Comparison of ENCODE assay signal across 29 cellular contexts in the genomic region with DNA sequence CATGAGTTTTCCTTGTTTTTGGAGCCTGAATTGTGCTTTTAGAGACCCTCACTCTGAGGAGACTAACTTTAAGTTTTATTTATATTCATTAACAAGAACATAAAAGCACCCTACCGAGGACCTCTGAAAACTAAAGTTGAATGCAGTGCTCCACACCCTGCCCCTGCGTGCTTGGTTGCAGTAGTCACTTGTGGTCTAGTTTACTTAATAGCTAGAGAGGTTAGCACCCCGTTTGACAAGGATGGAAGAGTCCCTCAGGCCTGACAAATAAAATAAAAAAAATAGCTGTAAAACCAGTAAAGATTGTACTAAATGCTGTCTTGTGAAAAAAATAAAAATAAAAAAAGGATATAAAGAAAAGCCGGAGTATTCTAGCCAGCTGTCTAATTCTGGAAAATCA.
"Had no signal": no experiment of that assay in that cellular context is flagged by ENCODE, and none has a peak within 500 bp of the region (broad histone marks: within the 10 kb centered on the region; RNA-seq: fewer than 3 reads in every experiment).

No MANE protein-coding gene starts in this region.

- H3K27ac ChIP-seq: brain microvascular endothelial cell, KMS-11, WERI-Rb-1 had no signal

- H3K4me3 Mint-ChIP-seq: activated CD4-positive, alpha-beta memory T cell treated with anti-CD3 and anti-CD28 coated beads, Interleukin-2, amount 10 ng/mL, durations not matched to agents 7 days and 5 days; activated CD8-positive, alpha-beta memory T cell treated with anti-CD3 and anti-CD28 coated beads, Interleukin-2, amount 10 ng/mL, durations not matched to agents 7 days and 5 days; activated naive CD8-positive, alpha-beta T cell treated with anti-CD3 and anti-CD28 coated beads for 36 hours; activated T-cell treated with anti-CD3 and anti-CD28 coated beads, Interleukin-2, amount 50 U/mL, for 72 hours; activated T-helper 17 cell treated with anti-CD3 and anti-CD28 coated beads, Interleukin-2, amount 50 U/mL, for 72 hours had no signal

- DNase-seq: activated CD4-positive, alpha-beta memory T cell treated with anti-CD3 and anti-CD28 coated beads, Interleukin-2, amount 10 ng/mL, durations not matched to agents 7 days and 5 days; activated CD4-positive, alpha-beta T cell treated with anti-CD3 and anti-CD28 coated beads for 1 hour; activated CD4-positive, alpha-beta T cell treated with anti-CD3 and anti-CD28 coated beads for 48 hours; activated CD4-positive, CD25-positive, alpha-beta regulatory T cell; activated CD8-positive, alpha-beta memory T cell treated with anti-CD3 and anti-CD28 coated beads for 24 hours; activated CD8-positive, alpha-beta memory T cell treated with anti-CD3 and anti-CD28 coated beads, Interleukin-2, amount 10 ng/mL, durations not matched to agents 7 days and 5 days; activated effector memory CD4-positive, alpha-beta T cell treated with anti-CD3 and anti-CD28 coated beads, Interleukin-2, amount 50 U/mL, for 16 hours; activated naive CD4-positive, alpha-beta T cell; activated naive CD4-positive, alpha-beta T cell treated with anti-CD3 and anti-CD28 coated beads, Interleukin-2, amount 50 U/mL, for 16 hours; activated naive CD8-positive, alpha-beta T cell treated with anti-CD3 and anti-CD28 coated beads for 36 hours; activated T-cell treated with anti-CD3 and anti-CD28 coated beads, Interleukin-2, amount 50 U/mL, for 1 hour; activated T-cell treated with anti-CD3 and anti-CD28 coated beads, Interleukin-2, amount 50 U/mL, for 72 hours; amniotic stem cell; aorta; brain microvascular endothelial cell; central memory CD4-positive, alpha-beta T cell; NCI-H1105; NCI-H1417 treated with DMSO at 0.1 percent for 48 hours; NCI-H187 treated with DMSO at 0.1 percent for 48 hours; NCI-H2081; NCI-H345; NCI-H524 treated with DMSO at 0.1 percent for 48 hours; Right ventricle myocardium superior; SW 1271; T1000; WERI-Rb-1 had no signal

- H3K36me3 ChIP-seq: brain microvascular endothelial cell, WERI-Rb-1 had no signal

- H3K27ac Mint-ChIP-seq: activated CD4-positive, alpha-beta memory T cell treated with anti-CD3 and anti-CD28 coated beads, Interleukin-2, amount 10 ng/mL, durations not matched to agents 7 days and 5 days; activated CD8-positive, alpha-beta memory T cell treated with anti-CD3 and anti-CD28 coated beads, Interleukin-2, amount 10 ng/mL, durations not matched to agents 7 days and 5 days; activated naive CD8-positive, alpha-beta T cell treated with anti-CD3 and anti-CD28 coated beads for 36 hours; activated T-cell treated with anti-CD3 and anti-CD28 coated beads, Interleukin-2, amount 50 U/mL, for 72 hours; activated T-helper 17 cell treated with anti-CD3 and anti-CD28 coated beads, Interleukin-2, amount 50 U/mL, for 72 hours had no signal

- FAIRE-seq: RCC 7860 had no signal

- ATAC-seq: activated CD8-positive, alpha-beta memory T cell treated with anti-CD3 and anti-CD28 coated beads, Interleukin-2, amount 10 ng/mL, durations not matched to agents 7 days and 5 days; activated T-cell treated with anti-CD3 and anti-CD28 coated beads, Interleukin-2, amount 50 U/mL, for 72 hours; activated T-helper 17 cell treated with anti-CD3 and anti-CD28 coated beads, Interleukin-2, amount 50 U/mL, for 72 hours had no signal

- H3K9me3 Mint-ChIP-seq: activated CD4-positive, alpha-beta memory T cell treated with anti-CD3 and anti-CD28 coated beads, Interleukin-2, amount 10 ng/mL, durations not matched to agents 7 days and 5 days; activated naive CD8-positive, alpha-beta T cell treated with anti-CD3 and anti-CD28 coated beads for 36 hours; activated T-cell treated with anti-CD3 and anti-CD28 coated beads, Interleukin-2, amount 50 U/mL, for 72 hours; activated T-helper 17 cell treated with anti-CD3 and anti-CD28 coated beads, Interleukin-2, amount 50 U/mL, for 72 hours had no signal

- H3K4me1 Mint-ChIP-seq: activated CD4-positive, alpha-beta memory T cell treated with anti-CD3 and anti-CD28 coated beads, Interleukin-2, amount 10 ng/mL, durations not matched to agents 7 days and 5 days; activated T-helper 17 cell treated with anti-CD3 and anti-CD28 coated beads, Interleukin-2, amount 50 U/mL, for 72 hours had no signal

- H3K4me2 ChIP-seq: KMS-11 had no signal

- H3K36me3 Mint-ChIP-seq: activated CD8-positive, alpha-beta memory T cell treated with anti-CD3 and anti-CD28 coated beads, Interleukin-2, amount 10 ng/mL, durations not matched to agents 7 days and 5 days; activated naive CD8-positive, alpha-beta T cell treated with anti-CD3 and anti-CD28 coated beads for 36 hours had no signal

- H3K9ac ChIP-seq: KMS-11 had no signal
